ENCODE assay signal across 9 cellular contexts in genomic region chr12:130412384-130412783, GRCh38.
"Had no signal": no experiment of that assay in that cellular context is flagged by ENCODE, and none has a peak within 500 bp of the region (broad histone marks: within the 10 kb centered on the region; RNA-seq: fewer than 3 reads in every experiment).

No MANE protein-coding gene starts in this region.

- DNase-seq: GM23248, GOT3, H7, H9, HCEC 1CT, HFFc6 had no signal

- H3K27ac ChIP-seq: GM23248 had no signal

- ATAC-seq: GM23338, HCT116 had no signal

- H3K9me3 ChIP-seq: HAP-1 had no signal

- H3K36me3 ChIP-seq: HAP-1 had no signal

- H3K4me3 ChIP-seq: GM23248, GM23338, HAP-1 had no signal

- H3K4me1 ChIP-seq: HAP-1 had no signal
